ENCODE assay signal across 7 cellular contexts in the genomic region with DNA sequence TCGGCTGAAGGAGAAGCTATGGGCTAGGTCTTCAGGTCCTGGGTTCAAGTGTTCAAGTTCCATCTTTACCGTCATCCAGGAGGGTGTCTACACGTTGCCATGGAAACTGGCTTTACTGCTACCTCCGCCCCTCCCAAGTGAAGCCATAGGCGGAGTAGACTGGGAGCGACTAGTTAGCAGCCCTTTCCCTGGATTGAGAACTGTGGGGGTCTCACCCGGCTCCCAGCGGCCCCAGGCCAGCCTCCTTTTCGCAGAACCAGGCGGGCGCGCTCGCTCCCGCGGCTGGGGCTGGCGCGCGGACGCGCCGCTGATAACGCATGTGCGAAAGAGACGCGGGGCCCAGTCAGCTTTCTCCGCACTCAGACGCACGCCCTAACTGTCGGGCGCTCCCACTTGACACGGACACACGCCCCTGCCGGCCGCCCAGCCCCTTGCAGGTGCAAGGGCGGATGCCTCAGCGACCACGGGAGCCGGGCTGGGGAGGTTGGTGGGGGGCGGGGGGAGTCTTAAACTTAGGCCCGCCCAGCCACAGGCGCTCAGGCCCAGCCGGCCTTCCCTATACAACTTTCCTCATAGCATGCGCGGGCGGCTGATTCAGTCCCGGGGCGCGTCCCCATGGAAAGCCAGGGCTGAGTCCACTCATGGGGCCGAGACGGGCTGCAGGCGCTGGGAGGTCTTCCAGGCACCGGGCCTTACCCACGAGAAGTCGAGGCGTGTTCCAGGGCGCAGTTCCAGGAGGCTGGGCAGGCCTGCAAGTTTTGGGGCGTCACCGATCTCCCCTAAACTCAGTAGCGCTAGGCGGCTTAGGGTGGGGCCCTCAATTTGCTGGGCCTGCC. TPM values are rescaled to one million over a fixed set of nuclear protein-coding genes. Genes with fewer than 3 reads are reported as not detected.
DNase-seq lines count a peak whose midpoint lies in the region; ATAC-seq, FAIRE-seq and TF ChIP-seq lines count a peak whose summit lies in the region.

No MANE protein-coding gene starts in this region.

- H3K79me2 ChIP-seq in parathyroid adenoma, result no peaks in the 10 kb centered on the region

- TF ChIP-seq POLR2A in GM12891 (IDR thresholded peaks at IDR 0.05; ENCODE audit: low read depth, low read length), result no peak

- ATAC-seq in HG03354 (IDR thresholded peaks at IDR 0.05; ENCODE audit: poor library complexity, severe bottlenecking, unreplicated experiment) (peak; percentile 82), Right ventricle myocardium superior (ENCODE audit: poor library complexity) (peak; percentile 93), aorta (ENCODE audit: low FRiP score) (peak; percentile 84)

- no peak overlapping the region for H3K9ac ChIP-seq in parathyroid adenoma

- no peaks in the 10 kb centered on the region for H3K9me3 ChIP-seq in parathyroid adenoma (ENCODE audit: control insufficient read depth, low read length)
- H3K9me3 ChIP-seq in aorta (ENCODE audit: control insufficient read depth, low read length), result no peaks in the 10 kb centered on the region

- WGBS in aorta, 2 donors, result 2% methylated on average over 59 to 60 of the region's 60 CpGs

- intact Hi-C loops in Right ventricle myocardium superior (cut with DNase I), result no loop called here
- intact Hi-C loops in aorta (cut with DNase I), result no loop called here

- DNase-seq in GM12891 (ENCODE audit: insufficient read length, low spot score) (peak; percentile 85), RPMI7951 (ENCODE audit: low read depth) (peak; percentile 57), Right ventricle myocardium superior (peak; percentile 90), aorta (peak; percentile 84 to 92)
- DNase-seq in activated naive CD4-positive, alpha-beta T cell treated with anti-CD3 and anti-CD28 coated beads, Interleukin-2, amount 50 U/mL, for 16 hours, result peak; percentile 85

- peak overlapping the region; percentile 71 for H3K4me2 ChIP-seq in parathyroid adenoma (ENCODE audit: low read length)

- H3K36me3 ChIP-seq in parathyroid adenoma (ENCODE audit: control insufficient read depth, insufficient read depth, low read length) (no peaks in the 10 kb centered on the region), aorta (ENCODE audit: control insufficient read depth in 1 of 2, insufficient read depth in 2 of 2, low read length in 1 of 2) (no peaks in the 10 kb centered on the region)

- FAIRE-seq in GM12891 (lab: Jason Lieb, UNC), result peak; percentile 77

- H3K27ac ChIP-seq in parathyroid adenoma (no peak overlapping the region), aorta (ENCODE audit: low read depth in 1 of 2, low read length in 2 of 2) (no peak overlapping the region)

- H3K27me3 ChIP-seq in parathyroid adenoma (ENCODE audit: control insufficient read depth, insufficient read depth, low read length) (no peaks in the 10 kb centered on the region), aorta (ENCODE audit: control insufficient read depth in 1 of 2, insufficient read depth in 2 of 2, low read length in 1 of 2) (no peaks in the 10 kb centered on the region)

- peak overlapping the region; percentile 59 for H2AFZ ChIP-seq in parathyroid adenoma

- H3K4me1 ChIP-seq in parathyroid adenoma (no peaks in the 10 kb centered on the region), aorta (ENCODE audit: control insufficient read depth in 1 of 2, insufficient read depth in 2 of 2, low read length in 2 of 2) (no peaks in the 10 kb centered on the region)

- TF ChIP-seq CTCF in parathyroid adenoma (IDR thresholded peaks at IDR 0.05), result no peak

- H3K4me3 ChIP-seq in parathyroid adenoma (ENCODE audit: low read depth, low read length) (peak overlapping the region; percentile 49), aorta (ENCODE audit: low read length in 2 of 2) (no peak overlapping the region)

TF ChIP-seq in GM12891, 5 proteins besides CTCF, POLR2A, EP300 and RAD21:
- TF ChIP-seq POU2F2 (IDR thresholded peaks at IDR 0.05; ENCODE audit: low read depth, low read length) (no peak), SPI1 (IDR thresholded peaks at IDR 0.05; ENCODE audit: low read depth, low read length) (no peak), PAX5 (IDR thresholded peaks at IDR 0.05; ENCODE audit: insufficient read depth, low read length, severe bottlenecking) (no peak), TAF1 (IDR thresholded peaks at IDR 0.05; ENCODE audit: low read depth, low read length) (no peak), POLR2AphosphoS5 (IDR thresholded peaks at IDR 0.05; ENCODE audit: low read depth, low read length) (no peak)

RNA-seq across cellular contexts. Expression of gene EFNA4, which starts 7.4 kb away (rescaled TPM):
- polyA plus RNA-seq in GM12891 (2012; ENCODE audit: low read depth, missing spikeins), result 3.2 TPM
- 4.7 and 5.8 TPM in 2 replicates for total RNA-seq in RPMI7951 (2014; rRNA removed; shearing (Covaris generic))
- total RNA-seq in Right ventricle myocardium superior, result 2.6 TPM
- total RNA-seq in aorta, result 1 to 10 TPM; 3.0 to 5.7 TPM
- 1 to 10 TPM; 3.9 to 4.0 TPM for polyA plus RNA-seq in aorta

RNA-seq across cellular contexts. Expression of gene EFNA3, which starts 7.7 kb away (rescaled TPM):
- 1.7 TPM for polyA plus RNA-seq in GM12891 (2012; ENCODE audit: low read depth, missing spikeins)
- total RNA-seq in RPMI7951 (2014; rRNA removed; shearing (Covaris generic)), result 0.48 and 0.68 TPM in 2 replicates
- total RNA-seq in Right ventricle myocardium superior (0.75 TPM), aorta (1 to 10 TPM; 1.8 to 3.2 TPM)
- under 1 TPM in 1 of 2 donors, not detected in 1; 0.41 TPM for polyA plus RNA-seq in aorta

RNA-seq across cellular contexts. Expression of gene ADAM15, which starts 19.8 kb away (rescaled TPM):
- 8.9 TPM for polyA plus RNA-seq in GM12891 (2012; ENCODE audit: low read depth, missing spikeins)
- 30.6 and 31.8 TPM in 2 replicates for total RNA-seq in RPMI7951 (2014; rRNA removed; shearing (Covaris generic))
- 77.6 TPM for total RNA-seq in Right ventricle myocardium superior
- total RNA-seq in aorta, result 100 to 1,000 TPM; 129 to 180 TPM
- polyA plus RNA-seq in aorta, result 10 to 100 TPM; 17.3 to 89.3 TPM

RNA-seq across cellular contexts. Expression of gene DCST1, which starts 37.3 kb away (rescaled TPM):
- polyA plus RNA-seq in GM12891 (2012; ENCODE audit: low read depth, missing spikeins), result not detected
- not detected in 2 replicates for total RNA-seq in RPMI7951 (2014; rRNA removed; shearing (Covaris generic))
- not detected for total RNA-seq in Right ventricle myocardium superior
- under 1 TPM in 1 of 2 donors, not detected in 1; 0.26 TPM for total RNA-seq in aorta
- polyA plus RNA-seq in aorta, result not detected

RNA-seq across cellular contexts. Expression of gene DCST2, which starts 37.4 kb away (rescaled TPM):
- polyA plus RNA-seq in GM12891 (2012; ENCODE audit: low read depth, missing spikeins), result 0.09 TPM
- total RNA-seq in RPMI7951 (2014; rRNA removed; shearing (Covaris generic)), result not detected in 2 replicates
- total RNA-seq in Right ventricle myocardium superior (0.16 TPM), aorta (1 to 10 TPM in 1 of 2 donors, under 1 TPM in 1; 0.75 to 1.8 TPM)
- 1 to 10 TPM in 1 of 2 donors, under 1 TPM in 1; 0.25 to 5.6 TPM for polyA plus RNA-seq in aorta
